In the genomic region with DNA sequence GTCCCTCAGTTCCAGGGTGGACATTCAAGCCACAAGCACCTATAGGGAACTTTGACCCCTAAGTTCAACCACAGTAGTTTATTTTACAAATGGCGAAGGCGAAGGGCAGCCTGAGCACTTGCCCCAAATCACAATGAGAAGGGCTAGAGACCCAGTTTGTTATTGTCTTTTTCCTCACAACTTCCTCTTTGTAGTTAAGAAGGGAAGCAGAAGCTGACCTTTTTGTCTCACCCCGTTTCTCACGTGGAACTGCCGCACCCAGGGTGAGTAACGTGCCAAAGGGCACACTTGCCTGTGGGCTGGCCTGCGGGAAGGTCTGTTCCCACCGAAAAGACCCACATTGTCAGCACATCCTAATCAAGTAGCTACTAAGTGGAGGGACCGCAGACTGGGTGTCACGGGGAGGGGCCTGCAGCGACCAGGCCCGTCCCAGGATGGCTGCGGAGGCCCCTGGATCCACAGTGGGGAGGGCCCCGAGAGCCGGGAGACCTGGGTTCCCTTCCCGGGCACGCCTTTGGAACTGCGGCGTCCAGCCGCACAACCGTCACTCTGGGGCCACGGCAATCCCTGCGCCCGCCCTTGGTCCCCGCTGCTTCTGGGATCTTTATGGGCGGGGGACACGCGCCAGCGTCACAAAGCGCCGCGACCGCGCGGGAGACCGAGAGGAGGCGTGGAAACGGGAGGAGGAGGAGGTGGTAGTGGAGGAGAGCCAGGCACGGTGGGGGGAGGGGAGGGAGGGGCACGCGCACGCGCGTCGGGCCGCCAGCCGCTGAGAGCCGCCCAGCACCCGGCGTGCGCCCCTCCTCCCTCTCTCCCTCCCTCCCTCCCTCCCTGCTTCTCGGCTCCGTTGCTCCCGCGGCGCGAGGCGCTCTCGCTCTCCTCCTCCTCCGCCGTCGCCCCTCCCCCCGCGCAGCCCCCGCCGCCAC, we compare ENCODE assay signal across 8 cellular contexts. TPM values are rescaled to one million over a fixed set of nuclear protein-coding genes. Genes with fewer than 3 reads are reported as not detected.
DNase-seq lines count a peak whose midpoint lies in the region; ATAC-seq and TF ChIP-seq lines count a peak whose summit lies in the region.

A gene with protein sequence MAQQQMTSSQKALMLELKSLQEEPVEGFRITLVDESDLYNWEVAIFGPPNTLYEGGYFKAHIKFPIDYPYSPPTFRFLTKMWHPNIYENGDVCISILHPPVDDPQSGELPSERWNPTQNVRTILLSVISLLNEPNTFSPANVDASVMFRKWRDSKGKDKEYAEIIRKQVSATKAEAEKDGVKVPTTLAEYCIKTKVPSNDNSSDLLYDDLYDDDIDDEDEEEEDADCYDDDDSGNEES (plus strand): TSS at position 834 of the 926 bp plus-strand sequence. CDS start 598 bp downstream, outside the sequence.

- H3K27ac ChIP-seq in left ventricle myocardium inferior (replicated peaks), result peak within 1 kb of the TSS; percentile 99
- peak within 1 kb of the TSS; percentile 98 for H3K27ac ChIP-seq in psoas muscle
- peak within 1 kb of the TSS; percentile 99 for H3K27ac ChIP-seq in urinary bladder (ENCODE audit: low read depth)

- H3K27me3 Mint-ChIP-seq in T-helper 17 cell, result peaks cover 5% of the 10 kb centered on the region

- H3K9me3 ChIP-seq in T-helper 17 cell (ENCODE audit: control insufficient read depth, low read length, poor library complexity, severe bottlenecking) (no peaks in the 10 kb centered on the region), left ventricle myocardium inferior (replicated peaks) (no peaks in the 10 kb centered on the region), psoas muscle (no peaks in the 10 kb centered on the region)

- intact Hi-C loops in left ventricle myocardium inferior (cut with micrococcal nuclease) (no loop called here), psoas muscle (cut with DNase I) (loop anchor here in 1 of 2 donors (10.0 kb wide), 1 partner anchor 258 kb away; no protein-coding TSS in a partner anchor)

- ATAC-seq in GM18498 (IDR thresholded peaks at IDR 0.05; ENCODE audit: unreplicated experiment), result peak; percentile 70
- peak; percentile 43 for ATAC-seq in HG02938 (IDR thresholded peaks at IDR 0.05; ENCODE audit: unreplicated experiment)
- ATAC-seq in T-helper 17 cell, result peak; percentile 84
- ATAC-seq in psoas muscle, result peak; percentile 79 to 88 (median 86)

- H3K4me1 ChIP-seq in left ventricle myocardium inferior (peaks cover 78% of the 10 kb centered on the region), psoas muscle (peaks cover 48% of the 10 kb centered on the region), urinary bladder (ENCODE audit: insufficient read depth) (no peaks in the 10 kb centered on the region)

- WGBS in psoas muscle, 3 donors, result 3 to 6% (median 6%) methylated on average over 25 to 64 of the region's 66 CpGs
- WGBS in urinary bladder, result 2% methylated on average over 58 of the region's 66 CpGs

- H3K36me3 Mint-ChIP-seq in T-helper 17 cell (ENCODE audit: low read depth), result no peaks in the 10 kb centered on the region

- H3K27me3 ChIP-seq in left ventricle myocardium inferior (ENCODE audit: low read depth) (no peaks in the 10 kb centered on the region), psoas muscle (ENCODE audit: insufficient read depth in 3 of 3, low read length in 2 of 3) (no peaks in the 10 kb centered on the region)

- no peaks in the 10 kb centered on the region for H3K36me3 ChIP-seq in left ventricle myocardium inferior
- no peaks in the 10 kb centered on the region for H3K36me3 ChIP-seq in psoas muscle (ENCODE audit: insufficient read depth in 1 of 2, low read depth in 1 of 2)
- H3K36me3 ChIP-seq in urinary bladder (ENCODE audit: insufficient read depth), result no peaks in the 10 kb centered on the region

- DNase-seq in NCI-H187 (lab: John Stamatoyannopoulos, UW), result peak; percentile 73 to 76
- DNase-seq in T-helper 17 cell, result peak; percentile 81 to 95 (median 93)
- DNase-seq in amygdala (lab: John Stamatoyannopoulos, UW), result peak; percentile 68 to 98 (median 91)
- peak; percentile 92 for DNase-seq in left ventricle myocardium inferior
- DNase-seq in psoas muscle, result peak; percentile 91 to 95

- H3K4me3 Mint-ChIP-seq in T-helper 17 cell, result peak within 1 kb of the TSS; percentile 91

- H3K4me3 ChIP-seq in left ventricle myocardium inferior, result peak within 1 kb of the TSS; percentile 92
- H3K4me3 ChIP-seq in psoas muscle, result peak within 1 kb of the TSS; percentile 93
- H3K4me3 ChIP-seq in urinary bladder (ENCODE audit: low read depth, low read length), result peak within 1 kb of the TSS; percentile 88

- TF ChIP-seq CTCF in left ventricle myocardium inferior (IDR thresholded peaks at IDR 0.05; ENCODE audit: borderline replicate concordance), result no peak
- TF ChIP-seq CTCF in psoas muscle (IDR thresholded peaks at IDR 0.05), result no peak

- H3K27ac Mint-ChIP-seq in T-helper 17 cell, result peak within 1 kb of the TSS; percentile 93

- peaks cover 44% of the 10 kb centered on the region for H3K4me1 Mint-ChIP-seq in T-helper 17 cell

RNA-seq across cellular contexts. Expression of the gene that starts here (rescaled TPM):
- 10 to 100 TPM; 26.2 to 27.4 TPM for total RNA-seq in T-helper 17 cell
- total RNA-seq in left ventricle myocardium inferior, result 40.6 TPM
- 10 to 100 TPM; 48.0 to 62.9 (median 52.2) TPM for total RNA-seq in psoas muscle
- 10 to 100 TPM; 20.3 to 52.3 (median 37.5) TPM for polyA plus RNA-seq in psoas muscle
- total RNA-seq in urinary bladder, result 24.2 TPM
- polyA plus RNA-seq in urinary bladder, result 27.3 TPM

Comparison
In these comparisons a context has a peak if more than half of its experiments do, and no peak if none do; other contexts are left out.
1. Peak in every context shown above with its lines: DNase-seq, ATAC-seq, H3K4me3 ChIP-seq and H3K27ac ChIP-seq.